ENCODE assay signal across 23 cellular contexts in genomic region chr3:42514876-42515275, GRCh38. TPM values are rescaled to one million over a fixed set of nuclear protein-coding genes. Genes with fewer than 3 reads are reported as not detected.
DNase-seq lines count a peak whose midpoint lies in the region; ATAC-seq and TF ChIP-seq lines count a peak whose summit lies in the region.
"Had no signal": no experiment of that assay in that cellular context is flagged by ENCODE, and none has a peak within 500 bp of the region (broad histone marks: within the 10 kb centered on the region; RNA-seq: fewer than 3 reads in every experiment).

No MANE protein-coding gene starts in this region.

- TF ChIP-seq CTCF in colonic mucosa (IDR thresholded peaks at IDR 0.05) (no peak), glutamatergic neuron (IDR thresholded peaks at IDR 0.05; ENCODE audit: partially characterized antibody, unreplicated experiment) (no peak)

- no peaks in the 10 kb centered on the region for H3K9me3 Mint-ChIP-seq in naive thymus-derived CD4-positive, alpha-beta T cell
- no peaks in the 10 kb centered on the region for H3K9me3 Mint-ChIP-seq in glutamatergic neuron (ENCODE audit: unreplicated experiment)
- no peaks in the 10 kb centered on the region for H3K9me3 Mint-ChIP-seq in stimulated activated effector memory CD8-positive, alpha-beta T cell treated with anti-CD3 and anti-CD28 coated beads, Interleukin-12 subunit alpha, Interleukin-12 subunit beta, amount 100 ng/mL, for 72 hours
- H3K9me3 Mint-ChIP-seq: nephron progenitor cell, type B pancreatic cell had no signal

- CTCF ChIA-PET in naive thymus-derived CD4-positive, alpha-beta T cell (lab: Charles Lee): interaction anchor here (1.0 to 3.3 kb wide), 3 partner anchors 11 to 33 kb away, joined by 3 to 15 read pairs (median 4); partner anchors contain the start of gene VIPR1

- H3K36me3 Mint-ChIP-seq in naive thymus-derived CD4-positive, alpha-beta T cell: peaks cover 3 to 41% (median 15%) of the 10 kb centered on the region in 5 donors
- no peaks in the 10 kb centered on the region for H3K36me3 Mint-ChIP-seq in glutamatergic neuron (ENCODE audit: unreplicated experiment)
- H3K36me3 Mint-ChIP-seq in stimulated activated effector memory CD8-positive, alpha-beta T cell treated with anti-CD3 and anti-CD28 coated beads, Interleukin-12 subunit alpha, Interleukin-12 subunit beta, amount 100 ng/mL, for 72 hours: no peaks in the 10 kb centered on the region
- H3K36me3 Mint-ChIP-seq: activated CD8-positive, alpha-beta memory T cell treated with anti-CD3 and anti-CD28 coated beads, Interleukin-2, amount 10 ng/mL, durations not matched to agents 7 days and 5 days; type B pancreatic cell had no signal

- H3K27ac ChIP-seq in right cardiac atrium (ENCODE audit: low read length) (peak overlapping the region; percentile 39), colonic mucosa (peak overlapping the region; percentile 76), aorta (ENCODE audit: low read depth in 1 of 2, low read length in 2 of 2) (peak overlapping the region; percentile 3 to 69)
- H3K27ac ChIP-seq in naive thymus-derived CD4-positive, alpha-beta T cell (ENCODE audit: low read depth, low read length): no peak overlapping the region

- DNase-seq in right cardiac atrium (peak in 1 of 3 donors; percentile 28), Right ventricle myocardium inferior (ENCODE audit: missing footprints) (no peak), colonic mucosa (no peak), aorta (no peak), islet precursor cell (no peak), glutamatergic neuron (no peak)
- no peak for DNase-seq in naive thymus-derived CD4-positive, alpha-beta T cell
- no peak for DNase-seq in stimulated activated effector memory CD8-positive, alpha-beta T cell treated with anti-CD3 and anti-CD28 coated beads, Interleukin-12 subunit alpha, Interleukin-12 subunit beta, amount 100 ng/mL, for 72 hours (ENCODE audit: low spot score in 2 of 2)
- DNase-seq: activated CD4-positive, CD25-positive, alpha-beta regulatory T cell treated with anti-CD3 and anti-CD28 coated beads, Interleukin-2, amount 50 U/mL, for 72 hours; activated CD8-positive, alpha-beta memory T cell treated with anti-CD3 and anti-CD28 coated beads, Interleukin-2, amount 10 ng/mL, durations not matched to agents 7 days and 5 days; activated effector memory CD4-positive, alpha-beta T cell treated with Interleukin-2 at 50 U/mL for 16 hours; DMS79 treated with DMSO at 0.1 percent for 48 hours; Karpas-422; mesendoderm; NCI-H1105; NCI-H82; nephron progenitor cell; PC-3; T1000 had no signal

- H3K27ac Mint-ChIP-seq in naive thymus-derived CD4-positive, alpha-beta T cell: peak overlapping the region in 6 of 9 donors; percentile 10 to 84 (median 74)
- no peak overlapping the region for H3K27ac Mint-ChIP-seq in glutamatergic neuron (ENCODE audit: unreplicated experiment)
- H3K27ac Mint-ChIP-seq in stimulated activated effector memory CD8-positive, alpha-beta T cell treated with anti-CD3 and anti-CD28 coated beads, Interleukin-12 subunit alpha, Interleukin-12 subunit beta, amount 100 ng/mL, for 72 hours: no peak overlapping the region
- H3K27ac Mint-ChIP-seq: activated CD8-positive, alpha-beta memory T cell treated with anti-CD3 and anti-CD28 coated beads, Interleukin-2, amount 10 ng/mL, durations not matched to agents 7 days and 5 days; nephron progenitor cell; progenitor cell of endocrine pancreas; type B pancreatic cell had no signal

- H3K4me1 ChIP-seq in right cardiac atrium (ENCODE audit: control insufficient read depth, insufficient read depth, low read length): peaks cover 23% of the 10 kb centered on the region
- peaks cover 30% of the 10 kb centered on the region for H3K4me1 ChIP-seq in colonic mucosa
- H3K4me1 ChIP-seq in naive thymus-derived CD4-positive, alpha-beta T cell (ENCODE audit: control insufficient read depth in 2 of 2, insufficient read depth in 2 of 2, low read length in 2 of 2): peaks cover 0 to 30% of the 10 kb centered on the region in 2 donors
- peaks cover 0 to 5% of the 10 kb centered on the region in 2 donors for H3K4me1 ChIP-seq in aorta (ENCODE audit: control insufficient read depth in 1 of 2, insufficient read depth in 2 of 2, low read length in 2 of 2)

- H3K4me3 ChIP-seq in right cardiac atrium (ENCODE audit: low read length) (no peak overlapping the region), colonic mucosa (no peak overlapping the region), aorta (ENCODE audit: low read length in 2 of 2) (no peak overlapping the region)
- no peak overlapping the region for H3K4me3 ChIP-seq in naive thymus-derived CD4-positive, alpha-beta T cell (ENCODE audit: low read length)

- peaks cover 22 to 60% (median 48%) of the 10 kb centered on the region in 7 donors for H3K4me1 Mint-ChIP-seq in naive thymus-derived CD4-positive, alpha-beta T cell
- H3K4me1 Mint-ChIP-seq in glutamatergic neuron (ENCODE audit: low read depth, unreplicated experiment): no peaks in the 10 kb centered on the region
- H3K4me1 Mint-ChIP-seq in stimulated activated effector memory CD8-positive, alpha-beta T cell treated with anti-CD3 and anti-CD28 coated beads, Interleukin-12 subunit alpha, Interleukin-12 subunit beta, amount 100 ng/mL, for 72 hours: peaks cover 11% of the 10 kb centered on the region

- H3K27me3 Mint-ChIP-seq in naive thymus-derived CD4-positive, alpha-beta T cell: no peaks in the 10 kb centered on the region
- H3K27me3 Mint-ChIP-seq in glutamatergic neuron (ENCODE audit: unreplicated experiment): no peaks in the 10 kb centered on the region

- POLR2A ChIA-PET in naive thymus-derived CD4-positive, alpha-beta T cell (lab: Charles Lee): interaction anchor here (1.1 to 5.5 kb wide), 2 partner anchors 12 to 13 kb away, joined by 4 to 26 read pairs; partner anchors contain the start of gene VIPR1

- ATAC-seq in right cardiac atrium (no peak), Right ventricle myocardium inferior (no peak), aorta (ENCODE audit: low FRiP score) (no peak)
- ATAC-seq in naive thymus-derived CD4-positive, alpha-beta T cell: no peak
- ATAC-seq in stimulated activated effector memory CD8-positive, alpha-beta T cell treated with anti-CD3 and anti-CD28 coated beads, Interleukin-12 subunit alpha, Interleukin-12 subunit beta, amount 100 ng/mL, for 72 hours: no peak
- ATAC-seq: activated CD8-positive, alpha-beta memory T cell treated with anti-CD3 and anti-CD28 coated beads, Interleukin-2, amount 10 ng/mL, durations not matched to agents 7 days and 5 days; PC-3; SK-N-SH treated with all-trans-retinoic acid at 6 μM for 48 hours had no signal

- intact Hi-C loops in right cardiac atrium (cut with DNase I): no loop called here
- intact Hi-C loops in Right ventricle myocardium inferior (cut with DNase I): no loop called here
- intact Hi-C loops in colonic mucosa (cut with DNase I): no loop called here
- intact Hi-C loops in naive thymus-derived CD4-positive, alpha-beta T cell (cut with micrococcal nuclease): no loop called here
- intact Hi-C loops in aorta (cut with DNase I): no loop called here

- peak overlapping the region in 1 of 2 donors; percentile 55 for H3K9ac ChIP-seq in colonic mucosa (ENCODE audit: low read depth in 2 of 2, low read length in 2 of 2)

- no peak overlapping the region for H3K4me3 Mint-ChIP-seq in naive thymus-derived CD4-positive, alpha-beta T cell
- H3K4me3 Mint-ChIP-seq in glutamatergic neuron (ENCODE audit: unreplicated experiment): no peak overlapping the region
- no peak overlapping the region for H3K4me3 Mint-ChIP-seq in stimulated activated effector memory CD8-positive, alpha-beta T cell treated with anti-CD3 and anti-CD28 coated beads, Interleukin-12 subunit alpha, Interleukin-12 subunit beta, amount 100 ng/mL, for 72 hours
- H3K4me3 Mint-ChIP-seq: activated CD8-positive, alpha-beta memory T cell treated with anti-CD3 and anti-CD28 coated beads, Interleukin-2, amount 10 ng/mL, durations not matched to agents 7 days and 5 days; nephron progenitor cell; type B pancreatic cell had no signal

- WGBS in right cardiac atrium: 59% methylated on average over 4 of the region's 4 CpGs
- WGBS in aorta, 2 donors: 11 to 17% methylated on average over 4 of the region's 4 CpGs

- H3K9me3 ChIP-seq in right cardiac atrium (ENCODE audit: control insufficient read depth, low read length) (no peaks in the 10 kb centered on the region), colonic mucosa (no peaks in the 10 kb centered on the region), aorta (ENCODE audit: control insufficient read depth, low read length) (no peaks in the 10 kb centered on the region)
- H3K9me3 ChIP-seq in naive thymus-derived CD4-positive, alpha-beta T cell (ENCODE audit: control insufficient read depth in 2 of 3, low read length in 3 of 3): no peaks in the 10 kb centered on the region

- H3K27me3 ChIP-seq in right cardiac atrium (ENCODE audit: control insufficient read depth, insufficient read depth) (no peaks in the 10 kb centered on the region), colonic mucosa (no peaks in the 10 kb centered on the region), aorta (ENCODE audit: control insufficient read depth in 1 of 2, insufficient read depth in 2 of 2, low read length in 1 of 2) (no peaks in the 10 kb centered on the region)
- H3K27me3 ChIP-seq in naive thymus-derived CD4-positive, alpha-beta T cell (ENCODE audit: control insufficient read depth in 2 of 2, insufficient read depth in 2 of 2, low read length in 2 of 2): no peaks in the 10 kb centered on the region

- H3K36me3 ChIP-seq in colonic mucosa (no peaks in the 10 kb centered on the region), aorta (ENCODE audit: control insufficient read depth in 1 of 2, insufficient read depth in 2 of 2, low read length in 1 of 2) (no peaks in the 10 kb centered on the region)
- peaks cover 0 to 35% (median 0%) of the 10 kb centered on the region in 3 experiments for H3K36me3 ChIP-seq in naive thymus-derived CD4-positive, alpha-beta T cell (ENCODE audit: control insufficient read depth in 2 of 3, insufficient read depth in 3 of 3, low read length in 3 of 3)

RNA-seq across cellular contexts. Expression of gene VIPR1, which starts 12.4 kb away (rescaled TPM):
- total RNA-seq in right cardiac atrium (10 to 100 TPM in 2 of 4 donors, 1 to 10 TPM in 2; 4.9 to 12.8 (median 8.6) TPM), Right ventricle myocardium inferior (2.1 TPM), colonic mucosa (10 to 100 TPM; 74.2 to 98.0 TPM), aorta (1 to 10 TPM; 3.2 to 7.6 TPM), glutamatergic neuron (ENCODE audit: unreplicated experiment) (not detected)
- polyA plus RNA-seq in right cardiac atrium (10.2 TPM), aorta (10 to 100 TPM; 11.5 to 14.0 TPM)
- total RNA-seq in naive thymus-derived CD4-positive, alpha-beta T cell: 100 to 1,000 TPM in 2 of 5 experiments, 10 to 100 TPM in 2, 1 to 10 TPM in 1; 8.0 to 133 (median 70.5) TPM
- 10 to 100 TPM; 30.5 to 44.8 TPM for polyA plus RNA-seq in naive thymus-derived CD4-positive, alpha-beta T cell
- total RNA-seq: epithelial cell of proximal tubule had no signal

Comparison
In these comparisons a context has a peak if more than half of its experiments do, and no peak if none do; other contexts are left out.
1. H3K27ac Mint-ChIP-seq: peak in naive thymus-derived CD4-positive, alpha-beta T cell (6 of 9); none in glutamatergic neuron (single experiment) and stimulated activated effector memory CD8-positive, alpha-beta T cell treated with anti-CD3 and anti-CD28 coated beads, Interleukin-12 subunit alpha, Interleukin-12 subunit beta, amount 100 ng/mL, for 72 hours (single experiment).